ENCODE assay signal across 12 cellular contexts in genomic region chr7:95469850-95470249, GRCh38. TPM values are rescaled to one million over a fixed set of nuclear protein-coding genes. Genes with fewer than 3 reads are reported as not detected.
A peak's percentile ranks its signal among the peaks of the same experiment; 100 is the strongest.
DNase-seq lines count a peak whose midpoint lies in the region; ATAC-seq, FAIRE-seq and TF ChIP-seq lines count a peak whose summit lies in the region.
"Had no signal": no experiment of that assay in that cellular context is flagged by ENCODE, and none has a peak within 500 bp of the region (broad histone marks: within the 10 kb centered on the region; RNA-seq: fewer than 3 reads in every experiment).

No MANE protein-coding gene starts in this region.

- H3K27ac ChIP-seq in KMS-11 (peak overlapping the region; percentile 53), astrocyte (ENCODE audit: low read depth, low read length) (no peak overlapping the region)
- H3K27ac ChIP-seq: ascending aorta had no signal

- no peak for TF ChIP-seq CTCF in KMS-11 (conservative IDR thresholded peaks at IDR 0.05; ENCODE audit: low read depth, low read length)
- no peak for TF ChIP-seq CTCF in astrocyte (IDR thresholded peaks at IDR 0.05; ENCODE audit: insufficient read depth, low read depth, low read length)
- no peak for TF ChIP-seq CTCF in omental fat pad (IDR thresholded peaks at IDR 0.05)

- DNase-seq in NCI-H2107 (lab: John Stamatoyannopoulos, UW) (peak; percentile 42), astrocyte (ENCODE audit: low read depth) (no peak), retina (peak; percentile 39), omental fat pad (ENCODE audit: low spot score) (no peak), cerebellar nuclear complex (lab: John Stamatoyannopoulos, UW) (no peak)
- DNase-seq: lower lobe of right lung; stimulated activated CD4-positive, alpha-beta T cell treated with anti-CD3 and anti-CD28 coated beads, Interleukin-4, amount 100 ng/mL, for 4 hours had no signal

- ATAC-seq in omental fat pad (ENCODE audit: low FRiP score) (no peak), HG03442 (IDR thresholded peaks at IDR 0.05; ENCODE audit: unreplicated experiment) (no peak)

- peak overlapping the region; percentile 90 for H3K27ac Mint-ChIP-seq in astrocyte (ENCODE audit: unreplicated experiment)
- H3K27ac Mint-ChIP-seq: WTC11 had no signal

- peak overlapping the region; percentile 22; the same call in 1 of the 2 replicates for H3K9ac ChIP-seq in KMS-11
- no peak overlapping the region for H3K9ac ChIP-seq in astrocyte (ENCODE audit: low read length)

- H4K20me1 ChIP-seq in KMS-11 (ENCODE audit: insufficient read depth) = no peaks in the 10 kb centered on the region
- no peaks in the 10 kb centered on the region for H4K20me1 ChIP-seq in astrocyte (ENCODE audit: insufficient read depth, low read length)

- H3K27me3 ChIP-seq in KMS-11 (ENCODE audit: insufficient read depth, low read depth) (no peaks in the 10 kb centered on the region), astrocyte (ENCODE audit: insufficient read depth, low read length) (no peaks in the 10 kb centered on the region)
- H3K27me3 ChIP-seq: ascending aorta had no signal

- H3K36me3 ChIP-seq in KMS-11 (ENCODE audit: insufficient read depth) (no peaks in the 10 kb centered on the region), astrocyte (ENCODE audit: insufficient read depth, low read length) (no peaks in the 10 kb centered on the region)
- H3K36me3 ChIP-seq: ascending aorta, lower lobe of right lung had no signal

- no peak overlapping the region for H3K4me3 Mint-ChIP-seq in astrocyte (ENCODE audit: unreplicated experiment)
- H3K4me3 Mint-ChIP-seq: WTC11 had no signal

- no peaks in the 10 kb centered on the region for H3K36me3 Mint-ChIP-seq in astrocyte (ENCODE audit: low read depth, unreplicated experiment)
- H3K36me3 Mint-ChIP-seq: WTC11 had no signal

- no peaks in the 10 kb centered on the region for H3K79me2 ChIP-seq in KMS-11 (ENCODE audit: insufficient read depth, low read depth)
- H3K79me2 ChIP-seq in astrocyte (ENCODE audit: insufficient read depth, low read length) = no peaks in the 10 kb centered on the region

- peaks cover 34% of the 10 kb centered on the region for H3K4me1 Mint-ChIP-seq in astrocyte (ENCODE audit: low read depth, unreplicated experiment)

- no peaks in the 10 kb centered on the region for H3K9me3 Mint-ChIP-seq in astrocyte (ENCODE audit: unreplicated experiment)
- H3K9me3 Mint-ChIP-seq: WTC11 had no signal

- no peak for FAIRE-seq in astrocyte (lab: Jason Lieb, UNC)

- H3K4me2 ChIP-seq in KMS-11 = peak overlapping the region; percentile 88
- peak overlapping the region; percentile 63 for H3K4me2 ChIP-seq in astrocyte (ENCODE audit: low read length)

- no peaks in the 10 kb centered on the region for H3K9me3 ChIP-seq in astrocyte (ENCODE audit: insufficient read depth, low read depth, low read length)
- H3K9me3 ChIP-seq: ascending aorta, lower lobe of right lung had no signal

- H2AFZ ChIP-seq in KMS-11 (ENCODE audit: low read depth) (peak overlapping the region; percentile 54; the same call in 1 of the 2 replicates), astrocyte (ENCODE audit: low read depth, low read length) (no peak overlapping the region)

- H3K4me1 ChIP-seq in KMS-11 (ENCODE audit: low read depth, poor library complexity, severe bottlenecking) = peaks cover 27% of the 10 kb centered on the region
- peaks cover 16% of the 10 kb centered on the region for H3K4me1 ChIP-seq in astrocyte (ENCODE audit: insufficient read depth, low read length)
- H3K4me1 ChIP-seq: ascending aorta had no signal

- H3K27me3 Mint-ChIP-seq in astrocyte (ENCODE audit: low read depth, unreplicated experiment) = no peaks in the 10 kb centered on the region
- H3K27me3 Mint-ChIP-seq: progenitor cell of endocrine pancreas had no signal

- no peak overlapping the region for H3K4me3 ChIP-seq in KMS-11 (IDR thresholded peaks at IDR 0.05; ENCODE audit: insufficient read depth, low read depth, low read length)
- H3K4me3 ChIP-seq in astrocyte (ENCODE audit: insufficient read depth, low read depth, low read length) = no peak overlapping the region
- H3K4me3 ChIP-seq: ascending aorta, lower lobe of right lung had no signal

RNA-seq across cellular contexts. Expression of gene ASB4, which starts 15.9 kb away (rescaled TPM):
- total RNA-seq in astrocyte (not detected in 2 replicates), omental fat pad (under 1 TPM in 2 of 4 donors, not detected in 2; 0.12 to 0.28 TPM)
- total RNA-seq: progenitor cell of endocrine pancreas, WTC11 had no signal

RNA-seq across cellular contexts. Expression of gene PON2, which starts 35.0 kb away (rescaled TPM):
- 152 and 167 TPM in 2 replicates for total RNA-seq in astrocyte
- 100 to 1,000 TPM in 1 of 4 donors, 10 to 100 TPM in 3; 66.5 to 113 (median 82.2) TPM for total RNA-seq in omental fat pad

Comparison
In these comparisons a context has a peak if more than half of its experiments do, and no peak if none do; other contexts are left out.
1. DNase-seq: peak in NCI-H2107 (single experiment) and retina (single experiment); none in astrocyte (single experiment), omental fat pad (single experiment) and cerebellar nuclear complex (0 of 2).